15 cellular contexts compared by ENCODE assay signal in the genomic region with DNA sequence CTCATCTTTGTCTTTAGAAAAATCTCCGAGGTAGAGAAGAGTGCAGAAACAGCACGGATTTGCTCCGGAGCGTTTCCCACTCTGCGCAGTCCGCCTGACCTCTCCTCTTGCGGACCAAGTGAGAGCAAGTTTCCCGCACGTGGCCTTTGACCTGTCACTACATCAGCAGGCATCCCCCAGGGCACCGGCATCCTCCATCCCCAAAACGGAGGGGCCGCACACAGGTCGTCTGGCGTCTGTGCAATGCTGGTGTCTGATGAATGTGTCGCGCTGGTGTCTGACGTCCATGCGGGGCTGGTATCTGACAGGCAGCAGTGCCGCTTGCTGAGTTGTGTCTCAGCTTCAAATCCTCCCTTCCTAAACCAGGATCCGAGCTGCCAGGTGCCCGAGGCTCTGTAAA. TPM values are rescaled to one million over a fixed set of nuclear protein-coding genes. Genes with fewer than 3 reads are reported as not detected.
DNase-seq lines count a peak whose midpoint lies in the region; ATAC-seq and TF ChIP-seq lines count a peak whose summit lies in the region.
"Had no signal": no experiment of that assay in that cellular context is flagged by ENCODE, and none has a peak within 500 bp of the region (broad histone marks: within the 10 kb centered on the region; RNA-seq: fewer than 3 reads in every experiment).

No MANE protein-coding gene starts in this region.

- no peak overlapping the region for H4K91ac ChIP-seq in neuronal stem cell (ENCODE audit: low read depth, low read length, poor library complexity)

- H3K4me1 ChIP-seq in neuronal stem cell (ENCODE audit: control insufficient read depth in 2 of 2, insufficient read depth in 1 of 2, low read depth in 1 of 2, low read length in 2 of 2) (peaks cover 0 to 3% of the 10 kb centered on the region in 2 donors), endodermal cell (ENCODE audit: control insufficient read depth, insufficient read depth, low read length) (no peaks in the 10 kb centered on the region)

- H3K9ac ChIP-seq in neuronal stem cell (ENCODE audit: low read depth, low read length, poor library complexity) (no peak overlapping the region), endodermal cell (ENCODE audit: extremely low read depth, low read length, poor library complexity, severe bottlenecking) (no peak overlapping the region)
- H3K9ac ChIP-seq: BLaER1 treated with 17β-estradiol and CSF1 and Interleukin-3, amounts not matched to agents 10 nM and 100 nM had no signal

- no peak overlapping the region for H3K27ac Mint-ChIP-seq in endodermal cell

- peak overlapping the region; percentile 82 for H2BK5ac ChIP-seq in neuronal stem cell (ENCODE audit: low read length)

- peak overlapping the region; percentile 71 for H3K18ac ChIP-seq in neuronal stem cell (ENCODE audit: low read length)

- peak overlapping the region; percentile 87 for H2BK120ac ChIP-seq in neuronal stem cell (ENCODE audit: low read depth, low read length)

- H3K36me3 ChIP-seq in neuronal stem cell (replicated peaks in 1 of 2; ENCODE audit: control insufficient read depth in 2 of 2, insufficient read depth in 2 of 2, low read length in 2 of 2) (no peaks in the 10 kb centered on the region), endodermal cell (ENCODE audit: control insufficient read depth, insufficient read depth, low read length) (no peaks in the 10 kb centered on the region)
- H3K36me3 ChIP-seq: BLaER1 treated with 17β-estradiol and CSF1 and Interleukin-3, amounts not matched to agents 10 nM and 100 nM had no signal

- H3K4me2 ChIP-seq in neuronal stem cell (ENCODE audit: insufficient read depth, low read length, poor library complexity, severe bottlenecking), result no peak overlapping the region

- ATAC-seq in activated CD4-positive, CD25-positive, alpha-beta regulatory T cell treated with anti-CD3 and anti-CD28 coated beads, Interleukin-2, amount 50 U/mL, for 24 hours, result no peak
- ATAC-seq in GM19351 (IDR thresholded peaks at IDR 0.05; ENCODE audit: unreplicated experiment), result no peak
- ATAC-seq: GM12878, HCT116 had no signal

- peaks cover 33% of the 10 kb centered on the region for H3K27me3 Mint-ChIP-seq in endodermal cell (ENCODE audit: insufficient read depth)
- H3K27me3 Mint-ChIP-seq: CD4-positive, CD25-positive, alpha-beta regulatory T cell had no signal

- no peak overlapping the region for H2AFZ ChIP-seq in neuronal stem cell (ENCODE audit: low read length)

- TF ChIP-seq CTCF in endodermal cell (conservative IDR thresholded peaks at IDR 0.05), result no peak

- no peak overlapping the region for H3K4me3 ChIP-seq in neuronal stem cell (ENCODE audit: low read length in 2 of 2)
- no peak overlapping the region for H3K4me3 ChIP-seq in endodermal cell (ENCODE audit: low read length)
- H3K4me3 ChIP-seq: BLaER1 treated with 17β-estradiol and CSF1 and Interleukin-3, amounts not matched to agents 10 nM and 100 nM; GM12878; K562 had no signal

- H2BK15ac ChIP-seq in neuronal stem cell (ENCODE audit: low read length), result peak overlapping the region; percentile 75

- no peak overlapping the region for H3K27ac ChIP-seq in neuronal stem cell (replicated peaks; ENCODE audit: low read length)
- no peak overlapping the region for H3K27ac ChIP-seq in endodermal cell (ENCODE audit: low read depth, low read length)
- H3K27ac ChIP-seq: 22Rv1; BLaER1 treated with 17β-estradiol and CSF1 and Interleukin-3, amounts not matched to agents 10 nM and 100 nM had no signal

- H4K8ac ChIP-seq in neuronal stem cell (ENCODE audit: low read depth, low read length), result no peak overlapping the region

- H3K4me1 Mint-ChIP-seq in endodermal cell, result peaks cover 7% of the 10 kb centered on the region
- H3K4me1 Mint-ChIP-seq: CD4-positive, CD25-positive, alpha-beta regulatory T cell had no signal

- WGBS in neuronal stem cell (ENCODE audit: extremely low coverage in 2 of 2, insufficient read length in 2 of 2, insufficient replicate concordance in 1 of 2), 2 donors, result no CpG with 5 or more reads among the region's 21 CpGs
- WGBS in endodermal cell (ENCODE audit: insufficient coverage in 1 of 2, insufficient read length in 1 of 2), 2 experiments, result 91 to 93% methylated on average over 20 to 21 of the region's 21 CpGs

- no peaks in the 10 kb centered on the region for H3K9me3 Mint-ChIP-seq in endodermal cell

- H3K79me1 ChIP-seq in neuronal stem cell (ENCODE audit: low read depth, low read length), result no peaks in the 10 kb centered on the region

- H3K23ac ChIP-seq in neuronal stem cell (ENCODE audit: low read depth, low read length, poor library complexity), result peak overlapping the region; percentile 55

- no peak overlapping the region for H3K4ac ChIP-seq in neuronal stem cell (ENCODE audit: low read length)

- H3K4me3 Mint-ChIP-seq in endodermal cell, result no peak overlapping the region
- H3K4me3 Mint-ChIP-seq: CD4-positive, CD25-positive, alpha-beta regulatory T cell had no signal

- H3K14ac ChIP-seq in neuronal stem cell (ENCODE audit: low read length), result no peak overlapping the region

- H2BK12ac ChIP-seq in neuronal stem cell (ENCODE audit: low read length), result peak overlapping the region; percentile 58

- H3K9me3 ChIP-seq in neuronal stem cell (replicated peaks in 1 of 2; ENCODE audit: control insufficient read depth in 2 of 2, insufficient read depth in 1 of 2, low read depth in 1 of 2, low read length in 2 of 2) (no peaks in the 10 kb centered on the region), endodermal cell (ENCODE audit: control insufficient read depth, low read length) (no peaks in the 10 kb centered on the region)
- H3K9me3 ChIP-seq: BLaER1 treated with 17β-estradiol and CSF1 and Interleukin-3, amounts not matched to agents 10 nM and 100 nM had no signal

- no peaks in the 10 kb centered on the region for H3K36me3 Mint-ChIP-seq in endodermal cell (ENCODE audit: low read depth)
- H3K36me3 Mint-ChIP-seq: CD4-positive, CD25-positive, alpha-beta regulatory T cell had no signal

- DNase-seq in activated CD4-positive, CD25-positive, alpha-beta regulatory T cell treated with anti-CD3 and anti-CD28 coated beads, Interleukin-2, amount 50 U/mL, for 72 hours, result peak; percentile 21
- DNase-seq in H4 (ENCODE audit: low spot score) (peak; percentile 2), neuronal stem cell (ENCODE audit: low spot score) (no peak), ureter (ENCODE audit: low spot score) (no peak), endodermal cell (no peak)
- DNase-seq: CD4-positive, CD25-positive, alpha-beta regulatory T cell; GOT3 had no signal

- peak overlapping the region; percentile 63 for H2AK5ac ChIP-seq in neuronal stem cell (ENCODE audit: low read depth, low read length)

- H3K27me3 ChIP-seq in neuronal stem cell (ENCODE audit: control insufficient read depth in 3 of 3, insufficient read depth in 3 of 3, low read depth in 1 of 3, low read length in 3 of 3) (peaks cover 0 to 5% (median 0%) of the 10 kb centered on the region in 3 experiments), endodermal cell (ENCODE audit: control insufficient read depth, insufficient read depth, low read length, poor library complexity, severe bottlenecking) (no peaks in the 10 kb centered on the region)
- H3K27me3 ChIP-seq: BLaER1 treated with 17β-estradiol and CSF1 and Interleukin-3, amounts not matched to agents 10 nM and 100 nM had no signal

RNA-seq across cellular contexts. Expression of a gene that starts 0.7 kb away (rescaled TPM):
- not detected in 2 replicates for total RNA-seq in H4 (2014; rRNA removed; shearing (Covaris generic))
- not detected for polyA plus RNA-seq in neuronal stem cell (2013, experiment 1 of 2)
- not detected for polyA plus RNA-seq in neuronal stem cell (2013, experiment 2 of 2)
- total RNA-seq in ureter (0.81 TPM), endodermal cell (not detected)
- polyA plus RNA-seq in endodermal cell (2013, experiment 1 of 2), result not detected
- not detected for polyA plus RNA-seq in endodermal cell (2013, experiment 2 of 2)
- total RNA-seq: CD4-positive, CD25-positive, alpha-beta regulatory T cell; G401; K562 had no signal
- polyA plus RNA-seq: CD4-positive, CD25-positive, alpha-beta regulatory T cell; GM12878; K562 had no signal

RNA-seq across cellular contexts. Expression of a gene that starts 14.3 kb away (rescaled TPM):
- not detected in 2 replicates for total RNA-seq in H4 (2014; rRNA removed; shearing (Covaris generic))
- polyA plus RNA-seq in neuronal stem cell (2013, experiment 1 of 2), result not detected
- not detected for polyA plus RNA-seq in neuronal stem cell (2013, experiment 2 of 2)
- total RNA-seq in ureter (not detected), endodermal cell (not detected)
- polyA plus RNA-seq in endodermal cell (2013, experiment 1 of 2), result not detected
- not detected for polyA plus RNA-seq in endodermal cell (2013, experiment 2 of 2)
- total RNA-seq: CD4-positive, CD25-positive, alpha-beta regulatory T cell; G401; GM12878; K562 had no signal
- polyA plus RNA-seq: CD4-positive, CD25-positive, alpha-beta regulatory T cell; GM12878; K562 had no signal

Comparison
In these comparisons a context has a peak if more than half of its experiments do, and no peak if none do; other contexts are left out.
1. DNase-seq: peak in activated CD4-positive, CD25-positive, alpha-beta regulatory T cell treated with anti-CD3 and anti-CD28 coated beads, Interleukin-2, amount 50 U/mL, for 72 hours (single experiment) and H4 (single experiment); none in neuronal stem cell (single experiment), ureter (single experiment) and endodermal cell (single experiment).